9 cellular contexts compared by ENCODE assay signal in the genomic region with DNA sequence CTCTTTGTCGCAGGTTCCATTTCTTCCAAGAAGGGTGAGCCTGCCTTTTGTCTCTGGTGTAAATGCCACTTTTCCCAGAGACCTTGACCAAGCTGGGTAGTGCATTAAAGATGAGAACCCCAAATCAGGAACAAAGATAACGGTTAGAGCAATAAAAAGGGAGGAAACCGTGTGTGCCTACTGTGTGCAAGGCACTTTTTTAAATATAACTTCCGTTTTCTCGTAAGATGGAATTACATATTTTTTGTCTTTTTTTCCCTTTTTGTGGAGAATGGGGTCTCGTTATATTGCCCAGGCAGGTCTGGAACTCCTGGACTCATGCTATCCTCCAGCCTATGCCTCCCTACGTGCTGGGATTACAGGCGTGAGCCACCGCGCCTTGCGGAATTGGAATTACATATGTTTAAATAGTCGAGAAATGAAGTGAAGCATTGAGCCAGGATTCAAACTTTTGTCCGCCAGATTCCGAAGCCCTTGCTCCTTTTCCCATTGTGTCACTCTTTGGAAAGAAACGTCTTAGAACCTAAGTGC. TPM values are rescaled to one million over a fixed set of nuclear protein-coding genes. Genes with fewer than 3 reads are reported as not detected.
DNase-seq lines count a peak whose midpoint lies in the region; ATAC-seq and TF ChIP-seq lines count a peak whose summit lies in the region.
"Had no signal": no experiment of that assay in that cellular context is flagged by ENCODE, and none has a peak within 500 bp of the region (broad histone marks: within the 10 kb centered on the region; RNA-seq: fewer than 3 reads in every experiment).

No MANE protein-coding gene starts in this region.

- ATAC-seq in GM19397 (IDR thresholded peaks at IDR 0.05; ENCODE audit: unreplicated experiment): no peak

- H3K4me1 Mint-ChIP-seq in dendritic cell treated with granulocyte-macrophage colony-stimulating factor and Interleukin-4, amounts not matched to agents 40 ng/mL and 50 ng/mL, for 4 days (ENCODE audit: low read depth): peaks cover 52% of the 10 kb centered on the region
- peaks cover 49% of the 10 kb centered on the region for H3K4me1 Mint-ChIP-seq in nephron progenitor cell

- H3K27ac Mint-ChIP-seq in dendritic cell treated with granulocyte-macrophage colony-stimulating factor and Interleukin-4, amounts not matched to agents 40 ng/mL and 50 ng/mL, for 4 days: peak overlapping the region; percentile 100
- peak overlapping the region; percentile 94 for H3K27ac Mint-ChIP-seq in nephron progenitor cell

- H3K36me3 ChIP-seq in BLaER1 treated with 17β-estradiol and CSF1 and Interleukin-3, amounts not matched to agents 10 nM and 100 nM: peaks cover 0 to 21% (median 6%) of the 10 kb centered on the region in 11 experiments; a peak in 8 of 22 replicates

- TF ChIP-seq CTCF in LNCaP clone FGC (IDR thresholded peaks at IDR 0.05; ENCODE audit: control insufficient read depth, extremely low read depth, insufficient read depth) (no peak), nephron progenitor cell (IDR thresholded peaks at IDR 0.05) (no peak)

- peak overlapping the region in 7 of 11 experiments; percentile 14 to 85 (median 79); a peak in 13 of 22 replicates for H3K9ac ChIP-seq in BLaER1 treated with 17β-estradiol and CSF1 and Interleukin-3, amounts not matched to agents 10 nM and 100 nM

- H3K36me3 Mint-ChIP-seq in dendritic cell treated with granulocyte-macrophage colony-stimulating factor and Interleukin-4, amounts not matched to agents 40 ng/mL and 50 ng/mL, for 4 days (ENCODE audit: low read depth): peaks cover 28% of the 10 kb centered on the region
- peaks cover 4% of the 10 kb centered on the region for H3K36me3 Mint-ChIP-seq in nephron progenitor cell (ENCODE audit: low read depth)

- H3K27me3 Mint-ChIP-seq in dendritic cell treated with granulocyte-macrophage colony-stimulating factor and Interleukin-4, amounts not matched to agents 40 ng/mL and 50 ng/mL, for 4 days: no peaks in the 10 kb centered on the region
- H3K27me3 Mint-ChIP-seq in nephron progenitor cell (ENCODE audit: low read depth, poor library complexity): no peaks in the 10 kb centered on the region

- peak overlapping the region in 10 of 11 experiments; percentile 1 to 93 (median 65); a peak in 11 of 22 replicates for H3K27ac ChIP-seq in BLaER1 treated with 17β-estradiol and CSF1 and Interleukin-3, amounts not matched to agents 10 nM and 100 nM

- peaks cover 0 to 18% (median 0%) of the 10 kb centered on the region in 11 experiments; a peak in 8 of 22 replicates for H4K20me1 ChIP-seq in BLaER1 treated with 17β-estradiol and CSF1 and Interleukin-3, amounts not matched to agents 10 nM and 100 nM

- H3K9me3 ChIP-seq in BLaER1 treated with 17β-estradiol and CSF1 and Interleukin-3, amounts not matched to agents 10 nM and 100 nM (replicated peaks in 1 of 11): no peaks in the 10 kb centered on the region

- H3K4me1 ChIP-seq in BLaER1 treated with 17β-estradiol and CSF1 and Interleukin-3, amounts not matched to agents 10 nM and 100 nM: peaks cover 47 to 66% (median 57%) of the 10 kb centered on the region in 10 experiments

- intact Hi-C loops in dendritic cell treated with granulocyte-macrophage colony-stimulating factor and Interleukin-4, amounts not matched to agents 40 ng/mL and 50 ng/mL, for 4 days (cut with micrococcal nuclease): loop anchor here (1.0 to 5.0 kb wide), 4 partner anchors 17 to 104 kb away; partner anchors contain the start of gene ANKRD52

- no peaks in the 10 kb centered on the region for H3K9me3 Mint-ChIP-seq in dendritic cell treated with granulocyte-macrophage colony-stimulating factor and Interleukin-4, amounts not matched to agents 40 ng/mL and 50 ng/mL, for 4 days
- H3K9me3 Mint-ChIP-seq in nephron progenitor cell: no peaks in the 10 kb centered on the region

- DNase-seq in LNCaP clone FGC (ENCODE audit: low read depth) (no peak), nephron progenitor cell (no peak), cerebellum (ENCODE audit: low spot score) (no peak)
- DNase-seq in stimulated activated CD4-positive, alpha-beta T cell treated with anti-CD3 and anti-CD28 coated beads, Interleukin-12 subunit alpha, Interleukin-12 subunit beta, amount 100 ng/mL, for 4 hours: no peak
- DNase-seq in activated CD8-positive, alpha-beta memory T cell treated with anti-CD3 and anti-CD28 coated beads for 24 hours: no peak

- H3K4me3 Mint-ChIP-seq in dendritic cell treated with granulocyte-macrophage colony-stimulating factor and Interleukin-4, amounts not matched to agents 40 ng/mL and 50 ng/mL, for 4 days: peak overlapping the region; percentile 81
- peak overlapping the region; percentile 70 for H3K4me3 Mint-ChIP-seq in nephron progenitor cell

- peak overlapping the region; percentile 86 to 100 (median 95) for H3K4me2 ChIP-seq in BLaER1 treated with 17β-estradiol and CSF1 and Interleukin-3, amounts not matched to agents 10 nM and 100 nM

- no peaks in the 10 kb centered on the region for H3K27me3 ChIP-seq in BLaER1 treated with 17β-estradiol and CSF1 and Interleukin-3, amounts not matched to agents 10 nM and 100 nM

- peak overlapping the region; percentile 65 to 79 (median 74); a peak in 19 of 20 replicates for H3K4me3 ChIP-seq in BLaER1 treated with 17β-estradiol and CSF1 and Interleukin-3, amounts not matched to agents 10 nM and 100 nM
- H3K4me3 ChIP-seq in LNCaP clone FGC (ENCODE audit: low read depth, low read length): peak overlapping the region; percentile 75

RNA-seq across cellular contexts. Expression of gene NABP2, which starts 0.5 kb away (rescaled TPM):
- 13.8 TPM for total RNA-seq in cerebellum

RNA-seq across cellular contexts. Expression of gene RNF41, which starts 1.9 kb away (rescaled TPM):
- 64.3 TPM for total RNA-seq in cerebellum

RNA-seq across cellular contexts. Expression of gene SLC39A5, which starts 6.2 kb away (rescaled TPM):
- total RNA-seq in cerebellum: 0.45 TPM
- total RNA-seq: posterior vena cava had no signal

RNA-seq across cellular contexts. Expression of gene SMARCC2, which starts 34.4 kb away (rescaled TPM):
- 96.5 TPM for total RNA-seq in cerebellum

RNA-seq across cellular contexts. Expression of gene ANKRD52, which starts 34.5 kb away (rescaled TPM):
- total RNA-seq in cerebellum: 16.6 TPM
